Comparison of ENCODE assay signal across 8 cellular contexts in genomic region chr1:202807926-202808757, GRCh38. TPM values are rescaled to one million over a fixed set of nuclear protein-coding genes. Genes with fewer than 3 reads are reported as not detected.
DNase-seq lines count a peak whose midpoint lies in the region; ATAC-seq and TF ChIP-seq lines count a peak whose summit lies in the region.

TSS of gene KDM5B (minus strand) at chr1:202808421. CDS start at chr1:202808305, 116 bp downstream.

- in situ Hi-C loops in HAP-1 (cut with MboI; ENCODE audit: low sequenced_read_pairs) = no loop called here

- no peaks in the 10 kb centered on the region for H3K36me3 ChIP-seq in HAP-1 (replicated peaks)
- H3K36me3 ChIP-seq in PC-9 (ENCODE audit: low read depth) = no peaks in the 10 kb centered on the region

- DNase-seq in AG09309 (ENCODE audit: low read depth) = peak; percentile 49
- DNase-seq in HAP-1 (ENCODE audit: low spot score in 2 of 2) = peak; percentile 11 to 82
- DNase-seq in PC-9 = peak; percentile 61 to 64
- peak; percentile 68 for DNase-seq in activated T-cell treated with anti-CD3 and anti-CD28 coated beads, Interleukin-2, amount 50 U/mL, for 4 hours
- DNase-seq in mucosa of gallbladder (ENCODE audit: low spot score) = peak; percentile 71
- DNase-seq in stimulated activated CD8-positive, alpha-beta memory T cell treated with anti-CD3 and anti-CD28 coated beads, Interleukin-4, amount 100 ng/mL, for 48 hours = peak; percentile 74

- H3K4me3 ChIP-seq in AG09309 (ENCODE audit: control insufficient read depth, low read depth, low read length) = peak within 1 kb of the TSS; percentile 96
- peak within 1 kb of the TSS; percentile 77 for H3K4me3 ChIP-seq in HAP-1
- H3K4me3 ChIP-seq in PC-9 = peak within 1 kb of the TSS; percentile 95

- no peaks in the 10 kb centered on the region for H3K36me3 Mint-ChIP-seq in activated T-cell treated with anti-CD3 and anti-CD28 coated beads, Interleukin-2, amount 50 U/mL, for 4 hours (ENCODE audit: insufficient read depth)

- peaks cover 57% of the 10 kb centered on the region for H3K4me1 Mint-ChIP-seq in activated T-cell treated with anti-CD3 and anti-CD28 coated beads, Interleukin-2, amount 50 U/mL, for 4 hours (ENCODE audit: low read depth)

- no peaks in the 10 kb centered on the region for H3K9me2 ChIP-seq in PC-9 (ENCODE audit: insufficient read depth)

- H3K9me3 ChIP-seq in HAP-1 (no peaks in the 10 kb centered on the region), PC-9 (ENCODE audit: insufficient read depth, low read depth) (no peaks in the 10 kb centered on the region)

- no peak for TF ChIP-seq CTCF in AG09309 (IDR thresholded peaks at IDR 0.05; ENCODE audit: control insufficient read depth, insufficient read depth, low read depth, low read length, missing control alignments)
- TF ChIP-seq CTCF in PC-9 (conservative IDR thresholded peaks at IDR 0.05) = no peak

- POLR2A ChIA-PET in PC-9 (lab: Charles Lee; ENCODE audit: unreplicated experiment) = interaction anchor here (0.5 to 0.7 kb wide), 4 partner anchors 15 to 138 kb away, joined by 3 to 11 read pairs (median 6); no protein-coding TSS in a partner anchor

- H4K20me1 ChIP-seq in PC-9 (ENCODE audit: insufficient read depth) = peaks cover 21% of the 10 kb centered on the region; the same call in 1 of the 2 replicates

- H3F3A ChIP-seq in PC-9 (ENCODE audit: insufficient read depth, low read depth) = peaks cover 28% of the 10 kb centered on the region

- peak within 1 kb of the TSS; percentile 88 for H2AFZ ChIP-seq in PC-9

- H3K4me1 ChIP-seq in HAP-1 = peaks cover 20% of the 10 kb centered on the region
- peaks cover 62% of the 10 kb centered on the region for H3K4me1 ChIP-seq in PC-9 (replicated peaks; ENCODE audit: insufficient read depth)

- peak within 1 kb of the TSS; percentile 91 for H3K4me2 ChIP-seq in PC-9

- peak within 1 kb of the TSS; percentile 87 for H3K4me3 Mint-ChIP-seq in activated T-cell treated with anti-CD3 and anti-CD28 coated beads, Interleukin-2, amount 50 U/mL, for 4 hours

- H3K27me3 Mint-ChIP-seq in activated T-cell treated with anti-CD3 and anti-CD28 coated beads, Interleukin-2, amount 50 U/mL, for 4 hours (ENCODE audit: low read depth) = no peaks in the 10 kb centered on the region

- peak; percentile 63 for ATAC-seq in activated T-cell treated with anti-CD3 and anti-CD28 coated beads, Interleukin-2, amount 50 U/mL, for 4 hours
- ATAC-seq in esophagus mucosa (peak; percentile 60), GM18867 (IDR thresholded peaks at IDR 0.05; ENCODE audit: unreplicated experiment) (no peak)

- H3K27me3 ChIP-seq in HAP-1 (ENCODE audit: low read depth) = no peaks in the 10 kb centered on the region
- no peaks in the 10 kb centered on the region for H3K27me3 ChIP-seq in PC-9 (ENCODE audit: insufficient read depth, low read depth)

- H3K9me3 Mint-ChIP-seq in activated T-cell treated with anti-CD3 and anti-CD28 coated beads, Interleukin-2, amount 50 U/mL, for 4 hours = no peaks in the 10 kb centered on the region

- peak within 1 kb of the TSS; percentile 78 for H3K27ac ChIP-seq in PC-9

- intact Hi-C loops in PC-9 (cut with micrococcal nuclease; ENCODE audit: unreplicated experiment) = loop anchor here (1.0 to 5.0 kb wide), 2 partner anchors 44 to 159 kb away; partner anchors contain the start of gene CYB5R1

- CTCF ChIA-PET in PC-9 (lab: Charles Lee) = no interaction called here

- H3K79me2 ChIP-seq in PC-9 (ENCODE audit: low read depth) = peaks cover 63% of the 10 kb centered on the region

- TSS peak; percentile 21 for BruUV-seq in PC-9 (replicated peaks; lab: Mats Ljungman, UMichigan)

RNA-seq across cellular contexts. Expression of gene KDM5B, which starts in this region (rescaled TPM):
- total RNA-seq in PC-9 (2021) = 99.8 and 110 TPM in 2 replicates
- total RNA-seq in activated T-cell treated with anti-CD3 and anti-CD28 coated beads, Interleukin-2, amount 50 U/mL, for 4 hours = 10 to 100 TPM; 19.4 to 36.0 (median 28.9) TPM
- 67.4 TPM for total RNA-seq in esophagus mucosa
- total RNA-seq in mucosa of gallbladder = 75.0 TPM
